Comparison of ENCODE assay signal across 9 cellular contexts in genomic region chr18:48944634-48945033, GRCh38. TPM values are rescaled to one million over a fixed set of nuclear protein-coding genes. Genes with fewer than 3 reads are reported as not detected.
DNase-seq lines count a peak whose midpoint lies in the region; ATAC-seq and TF ChIP-seq lines count a peak whose summit lies in the region.
"Had no signal": no experiment of that assay in that cellular context is flagged by ENCODE, and none has a peak within 500 bp of the region (broad histone marks: within the 10 kb centered on the region; RNA-seq: fewer than 3 reads in every experiment).

No MANE protein-coding gene starts in this region.

- no TSS peak for BruUV-seq in PC-3 (replicated peaks; lab: Mats Ljungman, UMichigan)

- peaks cover 20% of the 10 kb centered on the region for H3K36me3 Mint-ChIP-seq in natural killer cell

- H3K4me3 ChIP-seq in AG09309 (ENCODE audit: control insufficient read depth, low read depth, low read length) (peak overlapping the region; percentile 0; the same call in 1 of the 2 replicates), choroid plexus epithelial cell (ENCODE audit: low read depth, low read length) (no peak overlapping the region), PC-3 (ENCODE audit: low read length) (no peak overlapping the region)

- peaks cover 49% of the 10 kb centered on the region for H3K4me1 ChIP-seq in PC-3 (ENCODE audit: insufficient read depth, low read length)

- peaks cover 88 to 92% of the 10 kb centered on the region in 2 donors for H3K4me1 Mint-ChIP-seq in natural killer cell

- intact Hi-C loops in natural killer cell (cut with micrococcal nuclease) (loop anchor here (5.0 to 10.0 kb wide), 3 partner anchors 167 to 870 kb away; partner anchors contain the start of gene ACAA2), PC-3 (cut with micrococcal nuclease) (loop anchor here (5.0 to 10.0 kb wide), 2 partner anchors 100 to 112 kb away; no protein-coding TSS in a partner anchor)

- POLR2A ChIA-PET in PC-3 (lab: Charles Lee; ENCODE audit: unreplicated experiment) = interaction anchor here (0.6 kb wide), 1 partner anchor 109 kb away, joined by 3 read pairs; no protein-coding TSS in a partner anchor

- no peaks in the 10 kb centered on the region for H3K36me3 ChIP-seq in PC-3 (ENCODE audit: low read depth, low read length)

- no peaks in the 10 kb centered on the region for H3K9me3 ChIP-seq in PC-3 (ENCODE audit: low read length)

- peaks cover 9% of the 10 kb centered on the region; the same call in 1 of the 2 replicates for H4K20me1 ChIP-seq in PC-3 (ENCODE audit: low read length)

- peak overlapping the region; percentile 95 to 99 for H3K27ac Mint-ChIP-seq in natural killer cell

- H3K9me3 Mint-ChIP-seq in natural killer cell = no peaks in the 10 kb centered on the region

- no peaks in the 10 kb centered on the region for H3K27me3 Mint-ChIP-seq in natural killer cell (ENCODE audit: low read depth in 2 of 2)

- H3K27me3 ChIP-seq in PC-3 (ENCODE audit: low read length) = no peaks in the 10 kb centered on the region

- ATAC-seq in natural killer cell (no peak), PC-3 (no peak)

- H3K79me2 ChIP-seq in PC-3 (ENCODE audit: low read length) = peaks cover 48% of the 10 kb centered on the region

- no peak for DNase-seq in AG09309 (ENCODE audit: low read depth)
- peak; percentile 49 for DNase-seq in HT-29 (ENCODE audit: low spot score)
- peak; percentile 61 for DNase-seq in choroid plexus epithelial cell (ENCODE audit: low read depth)
- DNase-seq in natural killer cell = no peak
- no peak for DNase-seq in mesenteric fat pad (ENCODE audit: low spot score)
- no peak for DNase-seq in PC-3
- DNase-seq in ureter (ENCODE audit: low spot score) = no peak
- DNase-seq in cerebellar nuclear complex (lab: John Stamatoyannopoulos, UW) = no peak
- DNase-seq: RPMI8226 had no signal

- no peak for TF ChIP-seq CTCF in AG09309 (IDR thresholded peaks at IDR 0.05; ENCODE audit: control insufficient read depth, insufficient read depth, low read depth, low read length, missing control alignments)
- no peak for TF ChIP-seq CTCF in choroid plexus epithelial cell (conservative IDR thresholded peaks at IDR 0.05; ENCODE audit: low read depth, low read length)
- TF ChIP-seq CTCF in natural killer cell (IDR thresholded peaks at IDR 0.05) = no peak
- no peak for TF ChIP-seq CTCF in PC-3 (conservative IDR thresholded peaks at IDR 0.05; ENCODE audit: low read depth, low read length)

- H2AFZ ChIP-seq in PC-3 (ENCODE audit: low read length) = no peak overlapping the region

- no peak overlapping the region for H3K9ac ChIP-seq in PC-3 (ENCODE audit: low read length)

- H3K9me2 ChIP-seq in PC-3 (replicated peaks; ENCODE audit: low read length) = no peaks in the 10 kb centered on the region

- peak overlapping the region; percentile 94 for H3K4me3 Mint-ChIP-seq in natural killer cell

- no peaks in the 10 kb centered on the region for H3F3A ChIP-seq in PC-3 (ENCODE audit: low read length, unreplicated experiment)

- H3K27ac ChIP-seq in PC-3 (ENCODE audit: low read length) = no peak overlapping the region

- CTCF ChIA-PET in PC-3 (lab: Charles Lee) = no interaction called here

- no peak overlapping the region for H3K4me2 ChIP-seq in PC-3 (ENCODE audit: low read length)

RNA-seq across cellular contexts. Expression of gene SMAD7, which starts 6.1 kb away (rescaled TPM):
- 70.8 and 72.3 TPM in 2 replicates for total RNA-seq in HT-29 (2014; rRNA removed; shearing (Covaris generic))
- 100 to 1,000 TPM; 127 to 204 (median 182) TPM for total RNA-seq in natural killer cell
- 56.2 TPM for total RNA-seq in mesenteric fat pad
- total RNA-seq in PC-3 (2014; rRNA removed) = 7.9 and 9.4 TPM in 2 replicates
- total RNA-seq in ureter = 23.2 TPM

Comparison
In these comparisons a context has a peak if more than half of its experiments do, and no peak if none do; other contexts are left out.
1. DNase-seq: peak in HT-29 (single experiment) and choroid plexus epithelial cell (single experiment); none in AG09309 (single experiment), natural killer cell (single experiment), mesenteric fat pad (single experiment), PC-3 (single experiment), ureter (single experiment) and cerebellar nuclear complex (0 of 2).